ENCODE assay signal across 28 cellular contexts in genomic region chr4:8170341-8170740, GRCh38. TPM values are rescaled to one million over a fixed set of nuclear protein-coding genes. Genes with fewer than 3 reads are reported as not detected.
DNase-seq lines count a peak whose midpoint lies in the region; ATAC-seq, FAIRE-seq and TF ChIP-seq lines count a peak whose summit lies in the region.
"Had no signal": no experiment of that assay in that cellular context is flagged by ENCODE, and none has a peak within 500 bp of the region (broad histone marks: within the 10 kb centered on the region; RNA-seq: fewer than 3 reads in every experiment).

No MANE protein-coding gene starts in this region.

- FAIRE-seq in HepG2 (lab: Jason Lieb, UNC), result no peak
- no peak for FAIRE-seq in kidney (lab: Jason Lieb, UNC)
- no peak for FAIRE-seq in small intestine (lab: Jason Lieb, UNC)
- FAIRE-seq: A204.1, D721Med, GM12891, GM18507, H1 had no signal

- H3K23ac ChIP-seq in trophoblast cell (ENCODE audit: low read length), result no peak overlapping the region

- TF ChIP-seq CTCF in HepG2 (CRISPR knock-in tag; IDR thresholded peaks at IDR 0.05) (no peak), right lobe of liver (IDR thresholded peaks at IDR 0.05) (no peak), kidney (IDR thresholded peaks at IDR 0.05; ENCODE audit: borderline replicate concordance, extremely low read depth, insufficient read depth) (no peak), spleen (IDR thresholded peaks at IDR 0.05 in 8 of 11, conservative IDR thresholded peaks at IDR 0.05 in 3 of 11) (no peak)

- TF ChIP-seq RAD21 in HepG2 (CRISPR knock-in tag; IDR thresholded peaks at IDR 0.05), result no peak

- DNase-seq in HepG2 (ENCODE audit: low spot score) (no peak), right lobe of liver (no peak), kidney (peak; percentile 72), trophoblast cell (peak; percentile 54 to 84), spleen (peak; percentile 73), small intestine (no peak), NCI-H748 treated with DMSO at 0.1 percent for 48 hours (lab: John Stamatoyannopoulos, UW) (no peak)
- DNase-seq: Caco-2; CD4-positive, CD25-positive, alpha-beta regulatory T cell; CD8-positive, alpha-beta T cell; DMS 273 treated with DMSO at 0.1 percent for 48 hours; DMS53; DMS79 treated with DMSO at 0.1 percent for 48 hours; GF-D8; GM23248; H7; HCEC 1CT had no signal

- no peak overlapping the region for H3K14ac ChIP-seq in trophoblast cell (ENCODE audit: low read length)

- TF ChIP-seq EP300 in HepG2 (IDR thresholded peaks at IDR 0.05; ENCODE audit: low read depth in 2 of 2, low read length in 2 of 2) (no peak), HepG2 (CRISPR knock-in tag; IDR thresholded peaks at IDR 0.05; ENCODE audit: borderline replicate concordance) (no peak)

- no peak overlapping the region for H3K18ac ChIP-seq in trophoblast cell (ENCODE audit: low read length)

- H3K4me3 ChIP-seq in HepG2 (replicated peaks in 1 of 3; ENCODE audit: insufficient read depth in 1 of 3, low read depth in 2 of 3, low read length in 3 of 3) (no peak overlapping the region), right lobe of liver (no peak overlapping the region), kidney (ENCODE audit: low read length in 2 of 2) (no peak overlapping the region), trophoblast cell (ENCODE audit: low read depth, low read length) (no peak overlapping the region), spleen (no peak overlapping the region), small intestine (ENCODE audit: low read depth in 1 of 2, low read length in 2 of 2) (no peak overlapping the region)
- H3K4me3 ChIP-seq: BLaER1, GM23248 had no signal

- POLR2A ChIA-PET in HepG2 (lab: Yijun Ruan, JAX), result no interaction called here

- no peak overlapping the region for H2AK5ac ChIP-seq in trophoblast cell (ENCODE audit: low read length)

- H3K4me1 ChIP-seq in HepG2 (ENCODE audit: insufficient read depth, low read length) (no peaks in the 10 kb centered on the region), right lobe of liver (no peaks in the 10 kb centered on the region), kidney (ENCODE audit: control insufficient read depth in 1 of 2, insufficient read depth in 1 of 2, low read depth in 1 of 2, low read length in 2 of 2) (peaks cover 0 to 4% of the 10 kb centered on the region in 2 donors), trophoblast cell (ENCODE audit: control insufficient read depth in 1 of 2, insufficient read depth in 2 of 2, low read length in 2 of 2) (peaks cover 4 to 5% of the 10 kb centered on the region in 2 experiments), spleen (peaks cover 0 to 51% (median 37%) of the 10 kb centered on the region in 6 donors), small intestine (ENCODE audit: control insufficient read depth in 2 of 2, insufficient read depth in 1 of 2, low read depth in 1 of 2, low read length in 1 of 2) (no peaks in the 10 kb centered on the region)
- H3K4me1 ChIP-seq: Caco-2 had no signal

- H3K36me3 ChIP-seq in HepG2 (replicated peaks in 1 of 2; ENCODE audit: control insufficient read depth in 1 of 2, insufficient read depth in 2 of 2, low read length in 2 of 2) (no peaks in the 10 kb centered on the region), right lobe of liver (no peaks in the 10 kb centered on the region), kidney (ENCODE audit: control insufficient read depth in 1 of 2, insufficient read depth in 2 of 2, low read length in 2 of 2) (no peaks in the 10 kb centered on the region), trophoblast cell (ENCODE audit: control insufficient read depth in 1 of 2, insufficient read depth in 2 of 2, low read length in 2 of 2) (no peaks in the 10 kb centered on the region), spleen (no peaks in the 10 kb centered on the region), small intestine (ENCODE audit: control insufficient read depth in 2 of 2, insufficient read depth in 2 of 2, low read length in 2 of 2) (no peaks in the 10 kb centered on the region)
- H3K36me3 ChIP-seq: BLaER1 had no signal

- H2BK120ac ChIP-seq in trophoblast cell (ENCODE audit: insufficient read depth, low read length, poor library complexity), result no peak overlapping the region

- H4K12ac ChIP-seq in trophoblast cell (ENCODE audit: low read depth, low read length), result no peak overlapping the region

- no peak overlapping the region for H2BK12ac ChIP-seq in trophoblast cell (ENCODE audit: low read length)

- 0% methylated on average over 4 of the region's 11 CpGs for WGBS in HepG2 (ENCODE audit: low lambda C conversion rate)
- WGBS in right lobe of liver (ENCODE audit: insufficient coverage, low coverage, low lambda C conversion rate, missing lambda C conversion rate), result 84% methylated on average over 4 of the region's 11 CpGs
- no CpG with 5 or more reads among the region's 11 CpGs for WGBS in trophoblast cell (ENCODE audit: extremely low coverage, insufficient coverage, insufficient read length)
- WGBS in spleen, 5 donors, result 95 to 98% (median 96%) methylated on average over 11 of the region's 11 CpGs
- WGBS in small intestine, 3 donors, result 88 to 93% (median 90%) methylated on average over 11 of the region's 11 CpGs

- BruUV-seq in HepG2 (replicated peaks; lab: Mats Ljungman, UMichigan), result no TSS peak

- H4K20me1 ChIP-seq in HepG2 (ENCODE audit: insufficient read depth, low read length), result no peaks in the 10 kb centered on the region
- H4K20me1 ChIP-seq: BLaER1 had no signal

- in situ Hi-C loops in HepG2 (cut with HindIII; ENCODE audit: extremely low pct_ligation_motif_present, low pct_unique_long_range_greater_than_20kb), result no loop called here

- H3K4me2 ChIP-seq in HepG2 (ENCODE audit: low read depth, low read length), result no peak overlapping the region
- no peak overlapping the region for H3K4me2 ChIP-seq in trophoblast cell (ENCODE audit: low read length)
- H3K4me2 ChIP-seq: BLaER1 had no signal

- peaks cover 5% of the 10 kb centered on the region for H3K79me1 ChIP-seq in trophoblast cell (ENCODE audit: low read length)

- H4K8ac ChIP-seq in trophoblast cell (ENCODE audit: low read depth, low read length), result no peak overlapping the region

- intact Hi-C loops in HepG2 (cut with micrococcal nuclease; ENCODE audit: unreplicated experiment), result no loop called here
- intact Hi-C loops in right lobe of liver (cut with DNase I), result loop anchor here in 1 of 2 donors (10.0 kb wide), 1 partner anchor 234 kb away; no protein-coding TSS in a partner anchor
- intact Hi-C loops in kidney (cut with DNase I), result no loop called here
- intact Hi-C loops in spleen (cut with DNase I; ENCODE audit: low total_unique reads), result no loop called here

- TF ChIP-seq POLR2A in HepG2 (IDR thresholded peaks at IDR 0.05; ENCODE audit: insufficient read depth in 1 of 2, low read depth in 2 of 2, low read length in 2 of 2), result no peak
- no peak for TF ChIP-seq POLR2A in right lobe of liver (IDR thresholded peaks at IDR 0.05)
- TF ChIP-seq POLR2A in spleen (IDR thresholded peaks at IDR 0.05), result no peak

- peak overlapping the region; percentile 55 for H4K91ac ChIP-seq in trophoblast cell (ENCODE audit: low read depth, low read length)

- H3K27me3 ChIP-seq in HepG2 (ENCODE audit: control insufficient read depth in 1 of 2, insufficient read depth in 2 of 2, low read length in 2 of 2), result peaks cover 5 to 39% of the 10 kb centered on the region in 2 experiments; a peak in 3 of 5 replicates
- H3K27me3 ChIP-seq in right lobe of liver, result no peaks in the 10 kb centered on the region
- H3K27me3 ChIP-seq in trophoblast cell (ENCODE audit: insufficient read depth, low read length), result no peaks in the 10 kb centered on the region
- H3K27me3 ChIP-seq in spleen (replicated peaks in 1 of 7), result no peaks in the 10 kb centered on the region
- peaks cover 0 to 2% of the 10 kb centered on the region in 2 donors for H3K27me3 ChIP-seq in small intestine (ENCODE audit: control insufficient read depth in 2 of 2, insufficient read depth in 2 of 2, low read length in 2 of 2)
- H3K27me3 ChIP-seq: BLaER1 had no signal

- CTCF ChIA-PET in HepG2 (lab: Yijun Ruan, JAX; ENCODE audit: low intra/inter-chr PET ratio, low total read pairs), result no interaction called here

- H3K4ac ChIP-seq in trophoblast cell (ENCODE audit: low read depth, low read length), result no peak overlapping the region

- H3K79me2 ChIP-seq in HepG2 (ENCODE audit: insufficient read depth, low read length) (no peaks in the 10 kb centered on the region), trophoblast cell (ENCODE audit: control insufficient read depth, insufficient read depth, low read length, poor library complexity) (no peaks in the 10 kb centered on the region)

- H2BK5ac ChIP-seq in trophoblast cell (ENCODE audit: low read depth, low read length, poor library complexity), result no peak overlapping the region

- H3K9ac ChIP-seq in HepG2 (ENCODE audit: insufficient read depth, low read depth, low read length) (no peak overlapping the region), kidney (ENCODE audit: low read length in 2 of 2) (no peak overlapping the region), trophoblast cell (ENCODE audit: low read length) (no peak overlapping the region)
- H3K9ac ChIP-seq: BLaER1, GM23248 had no signal

- H3K9me3 ChIP-seq in HepG2 (ENCODE audit: low read length) (peaks cover 5% of the 10 kb centered on the region; the same call in 1 of the 2 replicates), right lobe of liver (no peaks in the 10 kb centered on the region), kidney (ENCODE audit: control insufficient read depth in 1 of 2, low read length in 2 of 2) (peaks cover 0 to 9% of the 10 kb centered on the region in 2 donors), trophoblast cell (ENCODE audit: insufficient read depth, low read depth, low read length) (peaks cover 4% of the 10 kb centered on the region), spleen (peaks cover 0 to 17% (median 11%) of the 10 kb centered on the region in 8 donors), small intestine (ENCODE audit: control insufficient read depth, low read depth) (no peaks in the 10 kb centered on the region)

- peak; percentile 35; the same call in 2 of the 3 replicates for ATAC-seq in HepG2
- ATAC-seq in right lobe of liver, result no peak
- no peak for ATAC-seq in GM21723 (IDR thresholded peaks at IDR 0.05; ENCODE audit: unreplicated experiment)
- ATAC-seq: CD8-positive, alpha-beta T cell had no signal

- H2AFZ ChIP-seq in HepG2 (ENCODE audit: low read length) (no peak overlapping the region), trophoblast cell (ENCODE audit: insufficient read depth, low read length, poor library complexity) (no peak overlapping the region)
- H2AFZ ChIP-seq: GM23248 had no signal

- H3K27ac ChIP-seq in HepG2 (ENCODE audit: extremely low read length, insufficient read depth, low read length), result no peak overlapping the region
- no peak overlapping the region for H3K27ac ChIP-seq in right lobe of liver
- no peak overlapping the region for H3K27ac ChIP-seq in kidney (ENCODE audit: low read depth in 2 of 2, low read length in 2 of 2)
- H3K27ac ChIP-seq in trophoblast cell (ENCODE audit: low read depth, low read length), result no peak overlapping the region
- no peak overlapping the region for H3K27ac ChIP-seq in spleen
- H3K27ac ChIP-seq in small intestine (ENCODE audit: low read depth in 1 of 2, low read length in 1 of 2), result no peak overlapping the region
- H3K27ac ChIP-seq: 22Rv1, BLaER1, C4-2B, GM23248 had no signal

RNA-seq across cellular contexts. Expression of gene ABLIM2, which starts 11.7 kb away (rescaled TPM):
- total RNA-seq in HepG2 (2016; rRNA removed; fragmentation: Illumina TruSeq; extraction: Trizol) (0.18 and 0.20 TPM in 2 replicates), right lobe of liver (1 to 10 TPM in 5 of 6 experiments, under 1 TPM in 1; 0.93 to 3.5 (median 2.3) TPM), kidney (23.3 TPM), spleen (100 to 1,000 TPM in 4 of 7 donors, 10 to 100 TPM in 3; 41.8 to 127 (median 100) TPM)
- not detected in 2 replicates for total RNA-seq in HepG2 (2016; cell fraction: cytosol; rRNA removed; fragmentation: Illumina TruSeq; extraction: Trizol; ENCODE audit: low read depth)
- not detected in 2 replicates for total RNA-seq in HepG2 (2016; cell fraction: insoluble cytoplasmic fraction; rRNA removed; fragmentation: Illumina TruSeq; extraction: Trizol)
- not detected in 2 replicates for total RNA-seq in HepG2 (2016; cell fraction: membrane; rRNA removed; fragmentation: Illumina TruSeq; extraction: Trizol)
- total RNA-seq in HepG2 (2016; cell fraction: nucleus; rRNA removed; fragmentation: Illumina TruSeq; extraction: Trizol), result not detected in 2 replicates
- polyA plus RNA-seq in HepG2 (2011; rRNA removed) (0.37 and 0.42 TPM in 2 replicates), kidney (ENCODE audit: insufficient read depth, low read depth, low replicate concordance) (9.5 TPM), spleen (10 to 100 TPM; 11.8 to 49.8 (median 26.6) TPM), small intestine (10 to 100 TPM in 1 of 3 donors, 1 to 10 TPM in 2; 1.1 to 12.7 (median 6.6) TPM)
- polyA plus RNA-seq in HepG2 (2011; cell fraction: cytosol; rRNA removed), result 0.35 and 0.46 TPM in 2 replicates
- polyA plus RNA-seq in HepG2 (2011; cell fraction: nucleus; rRNA removed), result 0.33 and 0.34 TPM in 2 replicates
- polyA plus RNA-seq in HepG2 (2012), result 0.15 and 0.24 TPM in 2 replicates
- polyA plus RNA-seq in HepG2 (2016; cell fraction: cytosol; fragmentation: Illumina TruSeq; extraction: Trizol; ENCODE audit: low read depth), result not detected in 2 replicates
- not detected in 2 replicates for polyA plus RNA-seq in HepG2 (2016; cell fraction: insoluble cytoplasmic fraction; fragmentation: Illumina TruSeq; extraction: Trizol; ENCODE audit: low read depth)
- polyA plus RNA-seq in HepG2 (2016; cell fraction: membrane; fragmentation: Illumina TruSeq; extraction: Trizol; ENCODE audit: low read depth), result 0.11 TPM in 1 of 2 replicates, not detected in the other
- not detected in 2 replicates for polyA plus RNA-seq in HepG2 (2016; cell fraction: nucleus; fragmentation: Illumina TruSeq; extraction: Trizol; ENCODE audit: insufficient read depth, low read depth)
- 2.2 and 7.6 TPM in 2 replicates for polyA minus RNA-seq in HepG2 (2011; rRNA and poly(A)+ RNA removed; ENCODE audit: low replicate concordance)
- 0.49 TPM in 1 of 2 replicates, not detected in the other for polyA minus RNA-seq in HepG2 (2011; cell fraction: cytosol; rRNA and poly(A)+ RNA removed)
- 0.12 and 0.52 TPM in 2 replicates for polyA minus RNA-seq in HepG2 (2011; cell fraction: nucleus; rRNA and poly(A)+ RNA removed)
- 3.0 and 3.2 TPM in 2 replicates for polyA plus RNA-seq in trophoblast cell (2013)
- total RNA-seq: GM23248 had no signal
- polyA plus RNA-seq: AG04450, GM23248 had no signal

RNA-seq across cellular contexts. Expression of gene SH3TC1, which starts 28.7 kb away (rescaled TPM):
- total RNA-seq in HepG2 (2016; rRNA removed; fragmentation: Illumina TruSeq; extraction: Trizol), result 10.1 and 14.9 TPM in 2 replicates
- total RNA-seq in HepG2 (2016; cell fraction: cytosol; rRNA removed; fragmentation: Illumina TruSeq; extraction: Trizol; ENCODE audit: low read depth), result 1.8 and 3.0 TPM in 2 replicates
- total RNA-seq in HepG2 (2016; cell fraction: insoluble cytoplasmic fraction; rRNA removed; fragmentation: Illumina TruSeq; extraction: Trizol), result 7.9 and 17.3 TPM in 2 replicates
- total RNA-seq in HepG2 (2016; cell fraction: membrane; rRNA removed; fragmentation: Illumina TruSeq; extraction: Trizol), result 5.6 and 6.2 TPM in 2 replicates
- total RNA-seq in HepG2 (2016; cell fraction: nucleus; rRNA removed; fragmentation: Illumina TruSeq; extraction: Trizol), result 22.7 and 23.6 TPM in 2 replicates
- polyA plus RNA-seq in HepG2 (2011; rRNA removed), result 21.8 and 27.0 TPM in 2 replicates
- 12.1 and 19.8 TPM in 2 replicates for polyA plus RNA-seq in HepG2 (2011; cell fraction: cytosol; rRNA removed)
- polyA plus RNA-seq in HepG2 (2011; cell fraction: nucleus; rRNA removed), result 113 and 146 TPM in 2 replicates
- polyA plus RNA-seq in HepG2 (2012), result 12.2 and 22.6 TPM in 2 replicates
- 1.3 and 1.5 TPM in 2 replicates for polyA plus RNA-seq in HepG2 (2016; cell fraction: cytosol; fragmentation: Illumina TruSeq; extraction: Trizol; ENCODE audit: low read depth)
- polyA plus RNA-seq in HepG2 (2016; cell fraction: insoluble cytoplasmic fraction; fragmentation: Illumina TruSeq; extraction: Trizol; ENCODE audit: low read depth), result 6.1 and 6.6 TPM in 2 replicates
- polyA plus RNA-seq in HepG2 (2016; cell fraction: membrane; fragmentation: Illumina TruSeq; extraction: Trizol; ENCODE audit: low read depth), result 2.1 and 2.8 TPM in 2 replicates
- polyA plus RNA-seq in HepG2 (2016; cell fraction: nucleus; fragmentation: Illumina TruSeq; extraction: Trizol; ENCODE audit: insufficient read depth, low read depth), result 26.5 and 29.7 TPM in 2 replicates
- polyA minus RNA-seq in HepG2 (2011; rRNA and poly(A)+ RNA removed; ENCODE audit: low replicate concordance), result 12.4 and 67.5 TPM in 2 replicates
- polyA minus RNA-seq in HepG2 (2011; cell fraction: cytosol; rRNA and poly(A)+ RNA removed), result 18.2 and 19.5 TPM in 2 replicates
- polyA minus RNA-seq in HepG2 (2011; cell fraction: nucleus; rRNA and poly(A)+ RNA removed), result 76.5 and 77.0 TPM in 2 replicates
- total RNA-seq in right lobe of liver, result 10 to 100 TPM; 13.2 to 48.0 (median 24.9) TPM
- 127 TPM for total RNA-seq in kidney
- polyA plus RNA-seq in kidney (ENCODE audit: insufficient read depth, low read depth, low replicate concordance), result 43.1 TPM
- 12.8 and 13.1 TPM in 2 replicates for polyA plus RNA-seq in trophoblast cell (2013)
- total RNA-seq in spleen, result 100 to 1,000 TPM in 1 of 7 donors, 10 to 100 TPM in 6; 58.0 to 157 (median 69.4) TPM
- polyA plus RNA-seq in spleen, result 10 to 100 TPM; 23.3 to 43.7 (median 23.5) TPM
- polyA plus RNA-seq in small intestine, result 1 to 10 TPM in 2 of 3 donors, under 1 TPM in 1; 0.45 to 8.2 (median 4.3) TPM
- total RNA-seq: G401, H1 had no signal

Comparison
In these comparisons a context has a peak if more than half of its experiments do, and no peak if none do; other contexts are left out.
1. DNase-seq: peak in kidney (single experiment), trophoblast cell (2 of 2) and spleen (single experiment); none in HepG2 (single experiment), right lobe of liver (0 of 3), small intestine (single experiment) and NCI-H748 treated with DMSO at 0.1 percent for 48 hours (single experiment).